ENCODE assay signal across 22 cellular contexts in the genomic region with DNA sequence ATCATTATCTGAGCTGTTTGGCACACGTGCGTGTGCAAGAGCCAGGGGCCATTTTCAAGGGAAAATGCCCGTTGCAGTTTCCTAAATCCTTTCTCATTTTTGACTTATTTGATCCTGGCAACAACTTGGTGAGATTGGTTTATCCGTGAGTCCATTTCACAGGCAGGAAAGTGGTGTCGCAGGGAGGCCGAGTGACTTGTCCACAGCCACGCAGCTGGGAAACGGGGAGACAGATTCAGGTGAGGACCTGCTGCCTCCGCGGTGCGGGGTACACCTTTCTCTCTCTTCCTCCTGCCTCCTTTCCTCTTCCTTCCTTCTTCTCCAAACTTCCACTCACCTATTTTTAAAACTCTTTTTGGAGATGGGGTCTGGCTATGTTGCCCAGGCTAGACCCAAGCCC.
"Had no signal": no experiment of that assay in that cellular context is flagged by ENCODE, and none has a peak within 500 bp of the region (broad histone marks: within the 10 kb centered on the region; RNA-seq: fewer than 3 reads in every experiment).

No MANE protein-coding gene starts in this region.

- H3K9ac ChIP-seq: parathyroid adenoma had no signal

- H3K27ac Mint-ChIP-seq: activated B cell treated with CpG ODN at 0.5 μM for 24 hours; activated CD8-positive, alpha-beta memory T cell treated with anti-CD3 and anti-CD28 coated beads, Interleukin-2, amount 10 ng/mL, durations not matched to agents 7 days and 5 days; activated CD8-positive, alpha-beta T cell treated with anti-CD3 and anti-CD28 coated beads, Interleukin-2, amount 10 ng/mL, durations not matched to agents 7 days and 5 days; activated naive CD4-positive, alpha-beta T cell treated with anti-CD3 and anti-CD28 coated beads, Interleukin-2, amount 50 U/mL, for 24 hours; effector memory CD8-positive, alpha-beta T cell; stimulated activated effector memory CD8-positive, alpha-beta T cell treated with anti-CD3 and anti-CD28 coated beads, Interleukin-12 subunit alpha, Interleukin-12 subunit beta, amount 100 ng/mL, for 72 hours had no signal

- H3K4me3 ChIP-seq: body of pancreas, cardiac muscle cell, lung, mucosa of descending colon, psoas muscle, upper lobe of left lung had no signal

- H3K27me3 ChIP-seq: cardiac muscle cell had no signal

- H3K4me1 ChIP-seq: body of pancreas, parathyroid adenoma, psoas muscle, upper lobe of left lung had no signal

- H2AFZ ChIP-seq: parathyroid adenoma had no signal

- ATAC-seq: activated CD8-positive, alpha-beta memory T cell treated with anti-CD3 and anti-CD28 coated beads, Interleukin-2, amount 10 ng/mL, durations not matched to agents 7 days and 5 days; activated CD8-positive, alpha-beta T cell treated with anti-CD3 and anti-CD28 coated beads, Interleukin-2, amount 10 ng/mL, durations not matched to agents 7 days and 5 days; body of pancreas; effector memory CD8-positive, alpha-beta T cell; esophagus mucosa; left lobe of liver; mucosa of descending colon; psoas muscle had no signal

- H3K9me3 ChIP-seq: body of pancreas, mucosa of descending colon, psoas muscle, upper lobe of left lung had no signal

- H3K36me3 ChIP-seq: cardiac muscle cell, upper lobe of left lung had no signal

- H3K36me3 Mint-ChIP-seq: activated CD8-positive, alpha-beta memory T cell treated with anti-CD3 and anti-CD28 coated beads, Interleukin-2, amount 10 ng/mL, durations not matched to agents 7 days and 5 days; stimulated activated effector memory CD8-positive, alpha-beta T cell treated with anti-CD3 and anti-CD28 coated beads, Interleukin-12 subunit alpha, Interleukin-12 subunit beta, amount 100 ng/mL, for 72 hours had no signal

- H3K4me3 Mint-ChIP-seq: activated B cell treated with CpG ODN at 0.5 μM for 24 hours; activated CD8-positive, alpha-beta memory T cell treated with anti-CD3 and anti-CD28 coated beads, Interleukin-2, amount 10 ng/mL, durations not matched to agents 7 days and 5 days; activated CD8-positive, alpha-beta T cell treated with anti-CD3 and anti-CD28 coated beads, Interleukin-2, amount 10 ng/mL, durations not matched to agents 7 days and 5 days; activated naive CD4-positive, alpha-beta T cell treated with anti-CD3 and anti-CD28 coated beads, Interleukin-2, amount 50 U/mL, for 24 hours; effector memory CD8-positive, alpha-beta T cell; stimulated activated effector memory CD8-positive, alpha-beta T cell treated with anti-CD3 and anti-CD28 coated beads, Interleukin-12 subunit alpha, Interleukin-12 subunit beta, amount 100 ng/mL, for 72 hours had no signal

- H3K27ac ChIP-seq: body of pancreas, cardiac muscle cell, parathyroid adenoma, psoas muscle had no signal

- DNase-seq: activated B cell treated with CpG ODN at 0.5 μM for 24 hours; activated CD8-positive, alpha-beta memory T cell treated with anti-CD3 and anti-CD28 coated beads, Interleukin-2, amount 10 ng/mL, durations not matched to agents 7 days and 5 days; activated CD8-positive, alpha-beta T cell treated with anti-CD3 and anti-CD28 coated beads, Interleukin-2, amount 10 ng/mL, durations not matched to agents 7 days and 5 days; body of pancreas; cerebellar nuclear complex; cortex of kidney; effector memory CD8-positive, alpha-beta T cell; foreskin melanocyte; kidney glomerular epithelial cell; mucosa of descending colon; psoas muscle; stimulated activated CD4-positive, alpha-beta T cell treated with anti-CD3 and anti-CD28 coated beads, Interleukin-2, amount 100 ng/mL, for 48 hours; T-helper 2 cell; upper lobe of left lung had no signal

- H3K4me1 Mint-ChIP-seq: activated B cell treated with CpG ODN at 0.5 μM for 24 hours had no signal

- H3K9me3 Mint-ChIP-seq: activated B cell treated with CpG ODN at 0.5 μM for 24 hours; activated naive CD4-positive, alpha-beta T cell treated with anti-CD3 and anti-CD28 coated beads, Interleukin-2, amount 50 U/mL, for 24 hours; activated naive CD8-positive, alpha-beta T cell treated with anti-CD3 and anti-CD28 coated beads, Interleukin-2, amount 50 U/mL, for 24 hours; effector memory CD8-positive, alpha-beta T cell; stimulated activated effector memory CD8-positive, alpha-beta T cell treated with anti-CD3 and anti-CD28 coated beads, Interleukin-12 subunit alpha, Interleukin-12 subunit beta, amount 100 ng/mL, for 72 hours had no signal
